In genomic region chrX:119041175-119041574, GRCh38 we compare ENCODE assay signal across 11 cellular contexts. TPM values are rescaled to one million over a fixed set of nuclear protein-coding genes. Genes with fewer than 3 reads are reported as not detected.
A peak's percentile ranks its signal among the peaks of the same experiment; 100 is the strongest.
DNase-seq lines count a peak whose midpoint lies in the region; ATAC-seq and TF ChIP-seq lines count a peak whose summit lies in the region.
"Had no signal": no experiment of that assay in that cellular context is flagged by ENCODE, and none has a peak within 500 bp of the region (broad histone marks: within the 10 kb centered on the region; RNA-seq: fewer than 3 reads in every experiment).

No MANE protein-coding gene starts in this region.

- H3K4me3 Mint-ChIP-seq in nephron progenitor cell: no peak overlapping the region
- H3K4me3 Mint-ChIP-seq: activated naive CD8-positive, alpha-beta T cell; memory B cell had no signal

- H3K9me3 Mint-ChIP-seq in nephron progenitor cell: peaks cover 36% of the 10 kb centered on the region
- H3K9me3 Mint-ChIP-seq: memory B cell had no signal

- peak; percentile 79 for ATAC-seq in thoracic aorta (ENCODE audit: insufficient number of reproducible peaks, low FRiP score, low read depth)

- H3K27me3 Mint-ChIP-seq in nephron progenitor cell (ENCODE audit: low read depth, poor library complexity): peaks cover 9% of the 10 kb centered on the region
- H3K27me3 Mint-ChIP-seq: activated naive CD8-positive, alpha-beta T cell; memory B cell had no signal

- no peaks in the 10 kb centered on the region for H3K9me3 ChIP-seq in thoracic aorta

- H3K27me3 ChIP-seq in thoracic aorta (replicated peaks; ENCODE audit: insufficient read depth): no peaks in the 10 kb centered on the region

- no peaks in the 10 kb centered on the region for H3K36me3 ChIP-seq in thoracic aorta

- no peak overlapping the region for H3K4me3 ChIP-seq in thoracic aorta

- no peak for TF ChIP-seq CTCF in thoracic aorta (IDR thresholded peaks at IDR 0.05)
- TF ChIP-seq CTCF in GM20000 (IDR thresholded peaks at IDR 0.05; ENCODE audit: extremely low read depth, missing control alignments): no peak
- no peak for TF ChIP-seq CTCF in nephron progenitor cell (IDR thresholded peaks at IDR 0.05)

- DNase-seq in HS-27A (ENCODE audit: low read depth) (peak; percentile 60), astrocyte of the hippocampus (ENCODE audit: low read depth, low spot score) (peak; percentile 34), hepatic stellate cell (ENCODE audit: low spot score) (peak; percentile 55), thoracic aorta (ENCODE audit: low spot score) (peak; percentile 43), GM20000 (ENCODE audit: low spot score) (no peak), nephron progenitor cell (no peak), NCI-H526 (lab: John Stamatoyannopoulos, UW) (no peak)
- no peak for DNase-seq in activated CD4-positive, alpha-beta T cell treated with anti-CD3 and anti-CD28 coated beads, Interleukin-2, amount 50 U/mL, for 1 hour
- DNase-seq: T-helper 1 cell had no signal

- H3K4me1 Mint-ChIP-seq in nephron progenitor cell: peaks cover 7% of the 10 kb centered on the region
- H3K4me1 Mint-ChIP-seq: memory B cell had no signal

- no peaks in the 10 kb centered on the region for H3K4me1 ChIP-seq in thoracic aorta (ENCODE audit: control insufficient read depth in 1 of 2, low read depth in 2 of 2)

- H3K36me3 Mint-ChIP-seq in nephron progenitor cell (ENCODE audit: low read depth): no peaks in the 10 kb centered on the region
- H3K36me3 Mint-ChIP-seq: activated naive CD8-positive, alpha-beta T cell; memory B cell had no signal

- H3K27ac ChIP-seq in thoracic aorta: no peak overlapping the region

- no peak overlapping the region for H3K27ac Mint-ChIP-seq in nephron progenitor cell
- H3K27ac Mint-ChIP-seq: activated naive CD8-positive, alpha-beta T cell; memory B cell had no signal

RNA-seq across cellular contexts. Expression of gene CT47C1, which starts 31.6 kb away (rescaled TPM):
- not detected for total RNA-seq in thoracic aorta

Comparison
In these comparisons a context has a peak if more than half of its experiments do, and no peak if none do; other contexts are left out.
1. DNase-seq: peak in HS-27A (single experiment), astrocyte of the hippocampus (single experiment), hepatic stellate cell (single experiment) and thoracic aorta (single experiment); none in GM20000 (single experiment), nephron progenitor cell (single experiment), activated CD4-positive, alpha-beta T cell treated with anti-CD3 and anti-CD28 coated beads, Interleukin-2, amount 50 U/mL, for 1 hour (single experiment) and NCI-H526 (0 of 2).